In genomic region chr2:213726101-213726500, GRCh38 we compare ENCODE assay signal across 2 cellular contexts.
TF ChIP-seq lines count a peak whose summit lies in the region.

No MANE protein-coding gene starts in this region.

TF ChIP-seq in GM23338, 12 proteins besides CTCF, POLR2A, EP300 and RAD21 (continued from another document):
- no peak for TF ChIP-seq REST (IDR thresholded peaks at IDR 0.05; ENCODE audit: unreplicated experiment)
- no peak for TF ChIP-seq EZH2 (IDR thresholded peaks at IDR 0.05; ENCODE audit: low read depth, unreplicated experiment)
- TF ChIP-seq ETS1 (IDR thresholded peaks at IDR 0.05) = no peak
- no peak for TF ChIP-seq ZNF462 (CRISPR knock-in tag; IDR thresholded peaks at IDR 0.05)
TF ChIP-seq in GM23338: peak in this region for 0.

TF ChIP-seq in HCT116, 20 proteins besides CTCF, POLR2A, EP300 and RAD21 (continued from another document):
- no peak for TF ChIP-seq REST (IDR thresholded peaks at IDR 0.05; ENCODE audit: low read depth)
- TF ChIP-seq MAX (IDR thresholded peaks at IDR 0.05) = no peak
- no peak for TF ChIP-seq ZBTB33 (IDR thresholded peaks at IDR 0.05; ENCODE audit: extremely low read depth, insufficient replicate concordance, low read length)
- no peak for TF ChIP-seq POLR2AphosphoS5 (IDR thresholded peaks at IDR 0.05; ENCODE audit: low read depth, low read length)
- TF ChIP-seq CBX3 (IDR thresholded peaks at IDR 0.05; ENCODE audit: low read depth) = no peak
- TF ChIP-seq SIN3A (IDR thresholded peaks at IDR 0.05; ENCODE audit: low read depth) = no peak
